In genomic region chr4:76210502-76210901, GRCh38 we compare ENCODE assay signal across 13 cellular contexts. TPM values are rescaled to one million over a fixed set of nuclear protein-coding genes. Genes with fewer than 3 reads are reported as not detected.
DNase-seq lines count a peak whose midpoint lies in the region; ATAC-seq, FAIRE-seq and TF ChIP-seq lines count a peak whose summit lies in the region.
"Had no signal": no experiment of that assay in that cellular context is flagged by ENCODE, and none has a peak within 500 bp of the region (broad histone marks: within the 10 kb centered on the region; RNA-seq: fewer than 3 reads in every experiment).

No MANE protein-coding gene starts in this region.

- POLR2A ChIA-PET in activated B cell treated with CpG ODN at 0.5 μM for 24 hours (lab: Charles Lee): interaction anchor here (1.0 kb wide), 1 partner anchor 11 kb away, joined by 4 read pairs; no protein-coding TSS in a partner anchor

- intact Hi-C loops in activated B cell treated with CpG ODN at 0.5 μM for 24 hours (cut with micrococcal nuclease): loop anchor here (5.0 to 10.0 kb wide), 3 partner anchors 696 to 867 kb away; partner anchors contain the start of genes CCNI, RCHY1 and THAP6

- H3K4me1 Mint-ChIP-seq in HFFc6 (ENCODE audit: low read depth) (peaks cover 78% of the 10 kb centered on the region), activated B cell treated with CpG ODN at 0.5 μM for 24 hours (peaks cover 60% of the 10 kb centered on the region)

- H3K4me3 ChIP-seq in keratinocyte (ENCODE audit: control insufficient read depth in 2 of 3, extremely low read depth in 1 of 3, insufficient read depth in 2 of 3, low read depth in 1 of 3, low read length in 3 of 3): no peak overlapping the region
- peak overlapping the region; percentile 94 for H3K4me3 ChIP-seq in smooth muscle cell
- H3K4me3 ChIP-seq: SK-N-MC had no signal

- no peak for FAIRE-seq in keratinocyte (lab: Jason Lieb, UNC)

- 71% methylated on average over 3 of the region's 3 CpGs for WGBS in smooth muscle cell (ENCODE audit: low lambda C conversion rate)

- H3K4me1 ChIP-seq in keratinocyte (ENCODE audit: control insufficient read depth, extremely low read depth, insufficient read depth, low read length) (peaks cover 44% of the 10 kb centered on the region), smooth muscle cell (ENCODE audit: low read depth) (peaks cover 68% of the 10 kb centered on the region)

- H3K36me3 Mint-ChIP-seq in HFFc6 (ENCODE audit: low read depth) (no peaks in the 10 kb centered on the region), activated B cell treated with CpG ODN at 0.5 μM for 24 hours (ENCODE audit: low read depth) (peaks cover 7% of the 10 kb centered on the region)

- ATAC-seq in activated B cell treated with CpG ODN at 0.5 μM for 24 hours (ENCODE audit: low read depth) (no peak), HG03280 (IDR thresholded peaks at IDR 0.05; ENCODE audit: unreplicated experiment) (no peak)
- ATAC-seq: activated CD8-positive, alpha-beta T cell treated with anti-CD3 and anti-CD28 coated beads, Interleukin-2, amount 10 ng/mL, durations not matched to agents 7 days and 5 days had no signal

- H3K27ac ChIP-seq in keratinocyte (ENCODE audit: control insufficient read depth, insufficient read depth, low read length): peak overlapping the region; percentile 3
- peak overlapping the region; percentile 96 for H3K27ac ChIP-seq in smooth muscle cell (ENCODE audit: low read depth)
- H3K27ac ChIP-seq: SK-N-MC had no signal

- H3K9me3 Mint-ChIP-seq in HFFc6: no peaks in the 10 kb centered on the region
- H3K9me3 Mint-ChIP-seq in activated B cell treated with CpG ODN at 0.5 μM for 24 hours: no peaks in the 10 kb centered on the region

- H3F3A ChIP-seq in smooth muscle cell (ENCODE audit: low read depth): peaks cover 19% of the 10 kb centered on the region

- peak overlapping the region; percentile 94 for H3K4me3 Mint-ChIP-seq in HFFc6
- no peak overlapping the region for H3K4me3 Mint-ChIP-seq in activated B cell treated with CpG ODN at 0.5 μM for 24 hours
- H3K4me3 Mint-ChIP-seq: activated CD8-positive, alpha-beta T cell treated with anti-CD3 and anti-CD28 coated beads, Interleukin-2, amount 10 ng/mL, durations not matched to agents 7 days and 5 days had no signal

- H3K27me3 Mint-ChIP-seq in HFFc6 (ENCODE audit: insufficient read depth) (no peaks in the 10 kb centered on the region; the same call in 1 of the 2 replicates), activated B cell treated with CpG ODN at 0.5 μM for 24 hours (no peaks in the 10 kb centered on the region)

- H3K9me1 ChIP-seq in keratinocyte (ENCODE audit: control insufficient read depth, extremely low read depth, insufficient read depth, low read length): no peaks in the 10 kb centered on the region

- H2AFZ ChIP-seq in keratinocyte (ENCODE audit: control insufficient read depth, low read length) (no peak overlapping the region), smooth muscle cell (ENCODE audit: low read depth) (no peak overlapping the region)

- H3K27ac Mint-ChIP-seq in HFFc6: peak overlapping the region; percentile 74
- peak overlapping the region; percentile 65 for H3K27ac Mint-ChIP-seq in activated B cell treated with CpG ODN at 0.5 μM for 24 hours
- H3K27ac Mint-ChIP-seq: activated CD8-positive, alpha-beta T cell treated with anti-CD3 and anti-CD28 coated beads, Interleukin-2, amount 10 ng/mL, durations not matched to agents 7 days and 5 days had no signal

- CTCF ChIA-PET in activated B cell treated with CpG ODN at 0.5 μM for 24 hours (lab: Charles Lee): interaction anchor here (1.5 to 1.8 kb wide), 2 partner anchors 11 to 31 kb away, joined by 6 to 10 read pairs; no protein-coding TSS in a partner anchor

- H3K79me2 ChIP-seq in keratinocyte (ENCODE audit: control insufficient read depth, insufficient read depth, low read length) (peaks cover 68% of the 10 kb centered on the region), smooth muscle cell (ENCODE audit: low read depth) (peaks cover 87% of the 10 kb centered on the region)

- no peaks in the 10 kb centered on the region for H3K9me3 ChIP-seq in keratinocyte (ENCODE audit: control insufficient read depth, low read depth, low read length)
- H3K9me3 ChIP-seq in smooth muscle cell (replicated peaks; ENCODE audit: low read depth): no peaks in the 10 kb centered on the region

- no peak for DNase-seq in HFFc6
- no peak for DNase-seq in activated B cell treated with CpG ODN at 0.5 μM for 24 hours
- no peak for DNase-seq in keratinocyte (ENCODE audit: low read depth, low spot score)
- DNase-seq in smooth muscle cell (lab: John Stamatoyannopoulos, UW; ENCODE audit: unreplicated experiment): no peak
- DNase-seq in NCI-H1694 (lab: John Stamatoyannopoulos, UW): no peak
- no peak for DNase-seq in germinal center (ENCODE audit: low spot score)
- no peak for DNase-seq in T-helper 2 cell
- DNase-seq: activated CD8-positive, alpha-beta T cell treated with anti-CD3 and anti-CD28 coated beads, Interleukin-2, amount 10 ng/mL, durations not matched to agents 7 days and 5 days; amygdala; posterior cingulate gyrus had no signal

- no peak overlapping the region for H3K9ac ChIP-seq in keratinocyte (ENCODE audit: control insufficient read depth, extremely low read depth, insufficient read depth, low read length)
- H3K9ac ChIP-seq in smooth muscle cell (ENCODE audit: low read depth): no peak overlapping the region

- H3K4me2 ChIP-seq in keratinocyte (ENCODE audit: control insufficient read depth, extremely low read depth, insufficient read depth, low read depth, low read length) (peak overlapping the region; percentile 56), smooth muscle cell (peak overlapping the region; percentile 88)

- H3K27me3 ChIP-seq in keratinocyte (ENCODE audit: control insufficient read depth, extremely low read depth, insufficient read depth, low read length) (no peaks in the 10 kb centered on the region), smooth muscle cell (ENCODE audit: low read depth) (no peaks in the 10 kb centered on the region)

- dilution Hi-C loops in keratinocyte (cut with MboI; ENCODE audit: extremely low pct_ligation_motif_present, low sequenced_read_pairs): no loop called here

- H4K20me1 ChIP-seq in keratinocyte (ENCODE audit: control insufficient read depth, extremely low read depth, insufficient read depth, low read length): no peaks in the 10 kb centered on the region
- H4K20me1 ChIP-seq in smooth muscle cell (ENCODE audit: low read depth): peaks cover 36% of the 10 kb centered on the region

- TF ChIP-seq CTCF in HFFc6 (IDR thresholded peaks at IDR 0.05): no peak
- no peak for TF ChIP-seq CTCF in activated B cell treated with CpG ODN at 0.5 μM for 24 hours (IDR thresholded peaks at IDR 0.05)
- TF ChIP-seq CTCF in keratinocyte (optimal IDR thresholded peaks at IDR 0.05 in 1 of 3, IDR thresholded peaks at IDR 0.05 in 1 of 3, conservative IDR thresholded peaks at IDR 0.05 in 1 of 3; ENCODE audit: extremely low read depth in 1 of 3, insufficient read depth in 2 of 3, low read length in 3 of 3): no peak
- no peak for TF ChIP-seq CTCF in smooth muscle cell (IDR thresholded peaks at IDR 0.05; ENCODE audit: borderline replicate concordance, insufficient read depth, poor library complexity, severe bottlenecking)

- H3K36me3 ChIP-seq in keratinocyte (ENCODE audit: control insufficient read depth in 2 of 2, extremely low read depth in 1 of 2, insufficient read depth in 2 of 2, low read length in 2 of 2) (no peaks in the 10 kb centered on the region), smooth muscle cell (ENCODE audit: low read depth) (no peaks in the 10 kb centered on the region)

RNA-seq across cellular contexts. Expression of gene SCARB2, which starts 3.1 kb away (rescaled TPM):
- total RNA-seq in HFFc6 (2021; fragmentation: NEBNext Ultra II Directional; extraction: Animal tissue kit (Norgen Biotek cat#: 25700)): 100 to 1,000 TPM; 126 to 145 (median 138) TPM
- total RNA-seq in activated B cell treated with CpG ODN at 0.5 μM for 24 hours (17.2 and 21.8 TPM in 2 replicates), smooth muscle cell (266 and 270 TPM in 2 replicates)
- polyA plus RNA-seq in keratinocyte (47.4 to 78.8 TPM (median 72.2 TPM) in 3 replicates), smooth muscle cell (160 and 162 TPM in 2 replicates)
- polyA plus RNA-seq in keratinocyte (2011; ENCODE audit: low read depth): 51.2 TPM
- polyA plus RNA-seq in keratinocyte (2011; cell fraction: cytosol; rRNA removed): 31.5 and 56.8 TPM in 2 replicates
- 108 and 110 TPM in 2 replicates for polyA plus RNA-seq in keratinocyte (2011; cell fraction: nucleus; rRNA removed)
- 43.7 and 74.5 TPM in 2 replicates for polyA plus RNA-seq in keratinocyte (2012; ENCODE audit: low replicate concordance)
- polyA minus RNA-seq in keratinocyte: 36.4 to 124 TPM (median 114 TPM) in 3 replicates
- 65.6 TPM for polyA minus RNA-seq in keratinocyte (2011; cell fraction: cytosol; rRNA and poly(A)+ RNA removed)
- 95.4 and 181 TPM in 2 replicates for polyA minus RNA-seq in keratinocyte (2011; cell fraction: nucleus; rRNA and poly(A)+ RNA removed)

RNA-seq across cellular contexts. Expression of gene FAM47E, which starts 41.0 kb away (rescaled TPM):
- under 1 TPM in 1 of 6 experiments, not detected in 5; 0.17 TPM for total RNA-seq in HFFc6 (2021; fragmentation: NEBNext Ultra II Directional; extraction: Animal tissue kit (Norgen Biotek cat#: 25700))
- total RNA-seq in activated B cell treated with CpG ODN at 0.5 μM for 24 hours: 0.39 TPM in 1 of 2 replicates, not detected in the other
- 0.16 to 0.29 TPM (median 0.28 TPM) in 3 replicates for polyA plus RNA-seq in keratinocyte
- not detected for polyA plus RNA-seq in keratinocyte (2011; ENCODE audit: low read depth)
- 0.16 TPM in 1 of 2 replicates, not detected in the other for polyA plus RNA-seq in keratinocyte (2011; cell fraction: cytosol; rRNA removed)
- polyA plus RNA-seq in keratinocyte (2011; cell fraction: nucleus; rRNA removed): 0.05 and 0.48 TPM in 2 replicates
- 0.39 TPM in 1 of 2 replicates, not detected in the other for polyA plus RNA-seq in keratinocyte (2012; ENCODE audit: low replicate concordance)
- 0.10 TPM in 1 of 3 replicates, not detected in the others for polyA minus RNA-seq in keratinocyte
- polyA minus RNA-seq in keratinocyte (2011; cell fraction: cytosol; rRNA and poly(A)+ RNA removed): not detected
- polyA minus RNA-seq in keratinocyte (2011; cell fraction: nucleus; rRNA and poly(A)+ RNA removed): not detected in 2 replicates
- total RNA-seq in smooth muscle cell: 0.63 and 1.8 TPM in 2 replicates
- 0.73 and 3.5 TPM in 2 replicates for polyA plus RNA-seq in smooth muscle cell
- total RNA-seq: activated CD8-positive, alpha-beta T cell treated with anti-CD3 and anti-CD28 coated beads, Interleukin-2, amount 10 ng/mL, durations not matched to agents 7 days and 5 days; glomerular endothelial cell had no signal
